ENCODE assay signal across 8 cellular contexts in the genomic region with DNA sequence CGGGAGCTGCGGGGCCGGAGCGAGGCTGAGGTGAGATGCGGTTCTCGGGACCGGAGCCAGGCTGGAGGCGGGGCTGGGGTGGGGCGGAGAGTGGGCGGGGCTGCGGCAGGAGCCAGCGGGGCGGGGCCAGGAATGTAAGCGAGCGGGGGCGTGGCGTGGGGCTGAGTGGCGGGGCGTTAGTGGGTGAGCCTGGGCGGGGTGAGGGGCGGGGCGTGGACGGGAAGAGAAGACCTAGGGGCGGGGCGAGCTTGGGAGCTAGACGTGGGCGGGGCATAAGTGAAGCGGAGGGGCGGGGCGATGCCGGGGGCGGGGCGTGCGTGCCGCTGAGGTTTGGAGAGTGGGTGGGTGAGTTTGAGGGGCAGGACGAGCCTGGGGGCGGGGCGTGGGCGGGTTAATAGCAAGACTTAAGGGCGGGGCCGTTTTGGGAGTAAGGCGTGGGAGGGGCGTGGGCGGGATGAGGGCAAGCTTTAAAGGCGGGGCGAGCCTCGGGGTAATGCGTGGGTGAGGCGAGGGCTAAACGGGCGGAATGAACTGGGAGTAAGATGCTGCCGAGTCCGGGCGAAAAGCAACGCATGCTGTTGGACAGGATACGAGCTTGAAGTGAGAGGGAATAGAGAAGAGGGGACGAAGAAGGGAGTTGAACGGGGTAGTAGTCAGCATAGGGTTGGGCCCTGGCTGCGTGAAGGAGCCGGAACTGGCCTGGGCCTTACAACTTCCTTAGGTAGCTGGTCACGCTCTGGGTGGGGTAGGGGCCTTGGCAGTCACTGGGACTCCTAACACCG. TPM values are rescaled to one million over a fixed set of nuclear protein-coding genes. Genes with fewer than 3 reads are reported as not detected.
DNase-seq lines count a peak whose midpoint lies in the region; ATAC-seq, FAIRE-seq and TF ChIP-seq lines count a peak whose summit lies in the region.

No MANE protein-coding gene starts in this region.

- TF ChIP-seq CTCF in CD8-positive, alpha-beta T cell (IDR thresholded peaks at IDR 0.05): no peak
- no peak for TF ChIP-seq CTCF in mesothelial cell of epicardium (IDR thresholded peaks at IDR 0.05; ENCODE audit: unreplicated experiment)

- peak overlapping the region; percentile 87 for H3K4me3 ChIP-seq in CD8-positive, alpha-beta T cell (ENCODE audit: low read depth, low read length)
- peak overlapping the region; percentile 61 for H3K4me3 ChIP-seq in endocrine pancreas (ENCODE audit: control insufficient read depth, insufficient read depth, low read length)

- peak overlapping the region; percentile 90 for H3K27ac Mint-ChIP-seq in CD8-positive, alpha-beta T cell
- peak overlapping the region; percentile 86 for H3K27ac Mint-ChIP-seq in mesothelial cell of epicardium

- DNase-seq in CD8-positive, alpha-beta T cell: peak; percentile 99 to 100 (median 100)
- DNase-seq in HTR-8/SVneo (ENCODE audit: insufficient read length, low spot score) (peak; percentile 80), NOMO-1 treated with dmso at 0.1 percent for 144 hours (lab: John Stamatoyannopoulos, UW; ENCODE audit: unreplicated experiment) (peak; percentile 94), mesothelial cell of epicardium (ENCODE audit: low spot score in 2 of 2, unreplicated experiment in 2 of 2) (peak; percentile 99 to 100)
- peak; percentile 100 for DNase-seq in activated CD8-positive, alpha-beta memory T cell treated with anti-CD3 and anti-CD28 coated beads, Interleukin-2, amount 50 U/mL, for 1 hour (ENCODE audit: extremely low read depth)
- DNase-seq in stimulated activated CD8-positive, alpha-beta memory T cell treated with anti-CD3 and anti-CD28 coated beads, Interleukin-15, amount 100 ng/mL, for 24 hours (ENCODE audit: low read depth): peak; percentile 99

- ATAC-seq in CD8-positive, alpha-beta T cell: peak; percentile 79
- ATAC-seq in GM19463 (IDR thresholded peaks at IDR 0.05; ENCODE audit: unreplicated experiment): peak; percentile 43

- CTCF ChIA-PET in CD8-positive, alpha-beta T cell (lab: Charles Lee): interaction anchor here (0.8 to 4.5 kb wide), 11 partner anchors 10 to 240 kb away, joined by 3 to 34 read pairs (median 4); a partner anchor contains a TSS

- peaks cover 17% of the 10 kb centered on the region for H3K27me3 Mint-ChIP-seq in CD8-positive, alpha-beta T cell (ENCODE audit: low read depth)
- H3K27me3 Mint-ChIP-seq in mesothelial cell of epicardium (ENCODE audit: low read depth): peaks cover 29% of the 10 kb centered on the region

- FAIRE-seq in HTR-8/SVneo (lab: Jason Lieb, UNC): peak; percentile 96

- POLR2A ChIA-PET in CD8-positive, alpha-beta T cell (lab: Charles Lee): interaction anchor here (0.6 to 3.0 kb wide), 13 partner anchors 9 to 818 kb away, joined by 3 to 24 read pairs (median 3); a partner anchor contains a TSS

- H3K4me1 Mint-ChIP-seq in CD8-positive, alpha-beta T cell (ENCODE audit: low read depth): peaks cover 45% of the 10 kb centered on the region
- H3K4me1 Mint-ChIP-seq in mesothelial cell of epicardium: peaks cover 26% of the 10 kb centered on the region

- peak overlapping the region; percentile 47 for H3K9ac ChIP-seq in endocrine pancreas (ENCODE audit: control insufficient read depth, insufficient read depth, low read length)

- peaks cover 19% of the 10 kb centered on the region for H3K27me3 ChIP-seq in CD8-positive, alpha-beta T cell (ENCODE audit: insufficient read depth, low read length)
- no peaks in the 10 kb centered on the region for H3K27me3 ChIP-seq in endocrine pancreas (ENCODE audit: control insufficient read depth, insufficient read depth, low read length)

- H3K27ac ChIP-seq in CD8-positive, alpha-beta T cell (ENCODE audit: low read depth, low read length): peak overlapping the region; percentile 55

- peak overlapping the region; percentile 88 for H3K4me3 Mint-ChIP-seq in CD8-positive, alpha-beta T cell
- peak overlapping the region; percentile 70 for H3K4me3 Mint-ChIP-seq in mesothelial cell of epicardium

- peaks cover 16% of the 10 kb centered on the region for H3K36me3 Mint-ChIP-seq in CD8-positive, alpha-beta T cell
- H3K36me3 Mint-ChIP-seq in mesothelial cell of epicardium: no peaks in the 10 kb centered on the region

- H3K4me1 ChIP-seq in CD8-positive, alpha-beta T cell (ENCODE audit: insufficient read depth, low read length): peaks cover 41% of the 10 kb centered on the region
- no peaks in the 10 kb centered on the region for H3K4me1 ChIP-seq in endocrine pancreas (ENCODE audit: control insufficient read depth, insufficient read depth, low read length)

- no peaks in the 10 kb centered on the region for H3K36me3 ChIP-seq in CD8-positive, alpha-beta T cell (ENCODE audit: insufficient read depth, low read length)
- no peaks in the 10 kb centered on the region for H3K36me3 ChIP-seq in endocrine pancreas (ENCODE audit: control insufficient read depth, insufficient read depth, low read length)

- H3K9me3 ChIP-seq in CD8-positive, alpha-beta T cell (ENCODE audit: low read length): no peaks in the 10 kb centered on the region
- no peaks in the 10 kb centered on the region for H3K9me3 ChIP-seq in endocrine pancreas (ENCODE audit: control insufficient read depth, low read length)

- no peaks in the 10 kb centered on the region for H3K9me3 Mint-ChIP-seq in CD8-positive, alpha-beta T cell
- H3K9me3 Mint-ChIP-seq in mesothelial cell of epicardium: no peaks in the 10 kb centered on the region

- intact Hi-C loops in CD8-positive, alpha-beta T cell (cut with DNase I, micrococcal nuclease): loop anchor here (1.0 to 10.0 kb wide), 9 partner anchors 17 to 470 kb away; a partner anchor contains a TSS

RNA-seq across cellular contexts. Expression of a gene that starts 0.6 kb away (rescaled TPM):
- 10 to 100 TPM; 15.4 to 17.0 TPM for total RNA-seq in CD8-positive, alpha-beta T cell
- 15.6 to 16.8 TPM (median 16.3 TPM) in 3 replicates for total RNA-seq in mesothelial cell of epicardium

RNA-seq across cellular contexts. Expression of a gene that starts 5.2 kb away (rescaled TPM):
- total RNA-seq in CD8-positive, alpha-beta T cell: not detected
- 50.5 to 53.6 TPM (median 51.2 TPM) in 3 replicates for total RNA-seq in mesothelial cell of epicardium

RNA-seq across cellular contexts. Expression of a gene that starts 6.1 kb away (rescaled TPM):
- total RNA-seq in CD8-positive, alpha-beta T cell: 1 to 10 TPM; 2.1 to 2.7 TPM
- total RNA-seq in mesothelial cell of epicardium: 1.2 to 1.7 TPM (median 1.2 TPM) in 3 replicates

RNA-seq across cellular contexts. Expression of a gene that starts 17.0 kb away (rescaled TPM):
- total RNA-seq in CD8-positive, alpha-beta T cell: 100 to 1,000 TPM; 127 to 135 TPM
- total RNA-seq in mesothelial cell of epicardium: 52.1 to 55.6 TPM (median 52.2 TPM) in 3 replicates

RNA-seq across cellular contexts. Expression of a gene that starts 22.8 kb away (rescaled TPM):
- total RNA-seq in CD8-positive, alpha-beta T cell: 100 to 1,000 TPM in 1 of 2 experiments, 10 to 100 TPM in 1; 97.7 to 101 TPM
- total RNA-seq in mesothelial cell of epicardium: 76.3 to 80.7 TPM (median 78.3 TPM) in 3 replicates

Comparison
In these comparisons a context has a peak if more than half of its experiments do, and no peak if none do; other contexts are left out.
1. Peak in every context shown above with its lines: DNase-seq, ATAC-seq, H3K4me3 ChIP-seq and H3K27ac ChIP-seq.
2. RNA of a gene that starts 5.2 kb away (total RNA-seq): 50.5 to 53.6 TPM in mesothelial cell of epicardium; not detected in CD8-positive, alpha-beta T cell; every median in the first group is over 10 times any median in the second.